Comparison of ENCODE assay signal across 13 cellular contexts in the genomic region with DNA sequence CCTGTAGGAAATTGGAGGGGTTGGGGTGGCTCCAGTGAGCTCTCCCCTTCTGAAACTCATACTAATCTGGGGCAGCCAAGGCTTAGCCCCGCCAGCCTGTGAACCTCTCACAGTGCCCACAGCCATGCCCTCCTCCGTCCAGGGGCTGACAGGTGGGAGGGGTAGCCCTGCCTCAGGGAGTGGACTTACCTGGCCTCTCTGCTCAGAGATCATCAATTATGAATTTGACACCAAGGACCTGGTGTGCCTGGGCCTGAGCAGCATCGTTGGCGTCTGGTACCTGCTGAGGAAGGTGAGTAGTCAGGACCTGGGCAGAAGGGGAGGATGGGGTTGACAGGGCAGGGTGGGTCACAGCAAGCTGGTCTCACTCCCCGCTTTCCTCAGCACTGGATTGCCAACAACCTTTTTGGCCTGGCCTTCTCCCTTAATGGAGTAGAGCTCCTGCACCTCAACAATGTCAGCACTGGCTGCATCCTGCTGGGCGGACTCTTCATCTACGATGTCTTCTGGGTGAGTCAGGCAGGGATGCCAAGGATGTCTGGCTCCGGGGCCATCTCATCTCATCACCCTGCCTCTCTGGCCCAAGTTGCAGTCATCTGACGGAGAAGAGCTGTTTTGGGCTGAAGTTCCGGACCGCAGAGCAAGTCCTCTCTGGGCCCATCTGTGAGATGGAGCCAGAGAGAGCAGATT. TPM values are rescaled to one million over a fixed set of nuclear protein-coding genes. Genes with fewer than 3 reads are reported as not detected.
DNase-seq lines count a peak whose midpoint lies in the region; ATAC-seq and TF ChIP-seq lines count a peak whose summit lies in the region.
"Had no signal": no experiment of that assay in that cellular context is flagged by ENCODE, and none has a peak within 500 bp of the region (broad histone marks: within the 10 kb centered on the region; RNA-seq: fewer than 3 reads in every experiment).

No MANE protein-coding gene starts in this region.

- H3K27me3 ChIP-seq in PC-3 (ENCODE audit: low read length) (no peaks in the 10 kb centered on the region), BE2C (no peaks in the 10 kb centered on the region), HAP-1 (ENCODE audit: low read depth) (no peaks in the 10 kb centered on the region)
- H3K27me3 ChIP-seq: foreskin keratinocyte, Peyer's patch had no signal

- TF ChIP-seq CTCF in PC-3 (conservative IDR thresholded peaks at IDR 0.05; ENCODE audit: low read depth, low read length): no peak
- TF ChIP-seq CTCF in BE2C (IDR thresholded peaks at IDR 0.05; ENCODE audit: low read depth, low read length): no peak

- H2AFZ ChIP-seq in PC-3 (ENCODE audit: low read length): no peak overlapping the region

- no TSS peak for BruUV-seq in PC-3 (replicated peaks; lab: Mats Ljungman, UMichigan)

- H3K36me3 ChIP-seq in PC-3 (ENCODE audit: low read depth, low read length) (peaks cover 53% of the 10 kb centered on the region), BE2C (peaks cover 77% of the 10 kb centered on the region), HAP-1 (replicated peaks) (peaks cover 57% of the 10 kb centered on the region)

- CTCF ChIA-PET in activated naive CD4-positive, alpha-beta T cell treated with anti-CD3 and anti-CD28 coated beads for 36 hours (lab: Charles Lee): interaction anchor here (1.3 to 3.3 kb wide), 4 partner anchors 11 to 63 kb away, joined by 5 to 18 read pairs (median 8); no protein-coding TSS in a partner anchor
- CTCF ChIA-PET in PC-3 (lab: Charles Lee): interaction anchor here (0.6 kb wide), 1 partner anchor 64 kb away, joined by 10 read pairs; no protein-coding TSS in a partner anchor

- ATAC-seq in PC-3: no peak
- no peak for ATAC-seq in effector memory CD8-positive, alpha-beta T cell (replicated peaks)
- no peak for ATAC-seq in stimulated activated memory B cell treated with anti-CD40 and anti-IgM and Interleukin-4, amounts not matched to agents 10 μg/mL and 1 μg/mL and 100 μg/mL, for 72 hours
- ATAC-seq: lower lobe of right lung had no signal

- in situ Hi-C loops in HAP-1 (cut with MboI; ENCODE audit: low sequenced_read_pairs): no loop called here

- no peaks in the 10 kb centered on the region for H3K9me3 Mint-ChIP-seq in activated naive CD4-positive, alpha-beta T cell treated with anti-CD3 and anti-CD28 coated beads for 36 hours
- H3K9me3 Mint-ChIP-seq in effector memory CD8-positive, alpha-beta T cell: no peaks in the 10 kb centered on the region
- H3K9me3 Mint-ChIP-seq in stimulated activated memory B cell treated with anti-CD40 and anti-IgM and Interleukin-4, amounts not matched to agents 10 μg/mL and 1 μg/mL and 100 μg/mL, for 72 hours: no peaks in the 10 kb centered on the region

- DNase-seq in activated naive CD4-positive, alpha-beta T cell treated with anti-CD3 and anti-CD28 coated beads for 36 hours: no peak
- DNase-seq in activated naive CD4-positive, alpha-beta T cell (lab: John Stamatoyannopoulos, UW): no peak
- no peak for DNase-seq in PC-3
- DNase-seq in effector memory CD8-positive, alpha-beta T cell: no peak
- no peak for DNase-seq in BE2C
- no peak for DNase-seq in HAP-1 (ENCODE audit: low spot score in 2 of 2)
- DNase-seq in DMS53 (lab: John Stamatoyannopoulos, UW): no peak
- DNase-seq: activated CD4-positive, alpha-beta T cell treated with anti-CD3 and anti-CD28 coated beads for 1 hour; lower lobe of right lung; NCI-H1436 treated with DMSO at 0.1 percent for 48 hours; Peyer's patch had no signal

- peak overlapping the region; percentile 85 for H3K4me2 ChIP-seq in PC-3 (ENCODE audit: low read length)

- H3K36me3 Mint-ChIP-seq in activated naive CD4-positive, alpha-beta T cell treated with anti-CD3 and anti-CD28 coated beads for 36 hours (ENCODE audit: low read depth): peaks cover 47% of the 10 kb centered on the region
- H3K36me3 Mint-ChIP-seq in effector memory CD8-positive, alpha-beta T cell (ENCODE audit: insufficient read depth): peaks cover 59% of the 10 kb centered on the region
- peaks cover 55% of the 10 kb centered on the region for H3K36me3 Mint-ChIP-seq in stimulated activated memory B cell treated with anti-CD40 and anti-IgM and Interleukin-4, amounts not matched to agents 10 μg/mL and 1 μg/mL and 100 μg/mL, for 72 hours

- H3K4me3 ChIP-seq in PC-3 (ENCODE audit: low read length): peak overlapping the region; percentile 72
- H3K4me3 ChIP-seq in BE2C (ENCODE audit: low read depth, low read length): no peak overlapping the region
- no peak overlapping the region for H3K4me3 ChIP-seq in HAP-1

- H3K9me3 ChIP-seq in PC-3 (ENCODE audit: low read length) (no peaks in the 10 kb centered on the region), BE2C (no peaks in the 10 kb centered on the region), HAP-1 (no peaks in the 10 kb centered on the region)
- H3K9me3 ChIP-seq: lower lobe of right lung, Peyer's patch had no signal

- H3K27ac ChIP-seq in PC-3 (ENCODE audit: low read length): no peak overlapping the region
- H3K27ac ChIP-seq: foreskin keratinocyte, lower lobe of right lung, Peyer's patch had no signal

- no peaks in the 10 kb centered on the region for H3K9me2 ChIP-seq in PC-3 (replicated peaks; ENCODE audit: low read length)

- no peaks in the 10 kb centered on the region for H3K27me3 Mint-ChIP-seq in activated naive CD4-positive, alpha-beta T cell treated with anti-CD3 and anti-CD28 coated beads for 36 hours (ENCODE audit: low read depth)
- no peaks in the 10 kb centered on the region for H3K27me3 Mint-ChIP-seq in effector memory CD8-positive, alpha-beta T cell
- no peaks in the 10 kb centered on the region for H3K27me3 Mint-ChIP-seq in stimulated activated memory B cell treated with anti-CD40 and anti-IgM and Interleukin-4, amounts not matched to agents 10 μg/mL and 1 μg/mL and 100 μg/mL, for 72 hours

- H3K9ac ChIP-seq in PC-3 (ENCODE audit: low read length): peak overlapping the region; percentile 97; the same call in 1 of the 2 replicates

- H3K79me2 ChIP-seq in PC-3 (ENCODE audit: low read length): peaks cover 33% of the 10 kb centered on the region

- POLR2A ChIA-PET in PC-3 (lab: Charles Lee; ENCODE audit: unreplicated experiment): interaction anchor here (0.5 kb wide), 1 partner anchor 62 kb away, joined by 3 read pairs; no protein-coding TSS in a partner anchor

- no peaks in the 10 kb centered on the region for H4K20me1 ChIP-seq in PC-3 (ENCODE audit: low read length)

- H3K4me3 Mint-ChIP-seq in activated naive CD4-positive, alpha-beta T cell treated with anti-CD3 and anti-CD28 coated beads for 36 hours: peak overlapping the region; percentile 92
- H3K4me3 Mint-ChIP-seq in effector memory CD8-positive, alpha-beta T cell: peak overlapping the region in 1 of 2 donors; percentile 89
- H3K4me3 Mint-ChIP-seq in stimulated activated memory B cell treated with anti-CD40 and anti-IgM and Interleukin-4, amounts not matched to agents 10 μg/mL and 1 μg/mL and 100 μg/mL, for 72 hours: peak overlapping the region; percentile 88

- intact Hi-C loops in activated naive CD4-positive, alpha-beta T cell treated with anti-CD3 and anti-CD28 coated beads for 36 hours (cut with micrococcal nuclease): no loop called here
- intact Hi-C loops in PC-3 (cut with micrococcal nuclease): no loop called here

- H3K4me1 ChIP-seq in PC-3 (ENCODE audit: insufficient read depth, low read length): peaks cover 18% of the 10 kb centered on the region
- no peaks in the 10 kb centered on the region for H3K4me1 ChIP-seq in BE2C
- no peaks in the 10 kb centered on the region for H3K4me1 ChIP-seq in HAP-1
- H3K4me1 ChIP-seq: foreskin keratinocyte had no signal

- H3F3A ChIP-seq in PC-3 (ENCODE audit: low read length, unreplicated experiment): no peaks in the 10 kb centered on the region

- H3K27ac Mint-ChIP-seq in activated naive CD4-positive, alpha-beta T cell treated with anti-CD3 and anti-CD28 coated beads for 36 hours: peak overlapping the region; percentile 71
- H3K27ac Mint-ChIP-seq in effector memory CD8-positive, alpha-beta T cell: peak overlapping the region; percentile 96 to 97
- H3K27ac Mint-ChIP-seq in stimulated activated memory B cell treated with anti-CD40 and anti-IgM and Interleukin-4, amounts not matched to agents 10 μg/mL and 1 μg/mL and 100 μg/mL, for 72 hours: no peak overlapping the region

- peaks cover 20% of the 10 kb centered on the region for H3K4me1 Mint-ChIP-seq in activated naive CD4-positive, alpha-beta T cell treated with anti-CD3 and anti-CD28 coated beads for 36 hours (ENCODE audit: low read depth)
- peaks cover 13 to 17% of the 10 kb centered on the region in 2 donors for H3K4me1 Mint-ChIP-seq in effector memory CD8-positive, alpha-beta T cell (ENCODE audit: low read depth in 2 of 2)
- H3K4me1 Mint-ChIP-seq in stimulated activated memory B cell treated with anti-CD40 and anti-IgM and Interleukin-4, amounts not matched to agents 10 μg/mL and 1 μg/mL and 100 μg/mL, for 72 hours: peaks cover 16% of the 10 kb centered on the region

RNA-seq across cellular contexts. Expression of a gene that starts 34.7 kb away (rescaled TPM):
- total RNA-seq in activated naive CD4-positive, alpha-beta T cell treated with anti-CD3 and anti-CD28 coated beads for 36 hours: 10 to 100 TPM; 67.3 to 69.4 TPM
- 99.5 and 125 TPM in 2 replicates for total RNA-seq in PC-3 (2014; rRNA removed)
- 295 TPM for polyA plus RNA-seq in BE2C (2012; ENCODE audit: insufficient read depth, insufficient read length, low read depth)

RNA-seq across cellular contexts. Expression of a gene that starts 56.1 kb away (rescaled TPM):
- 1 to 10 TPM; 1.8 to 2.4 TPM for total RNA-seq in activated naive CD4-positive, alpha-beta T cell treated with anti-CD3 and anti-CD28 coated beads for 36 hours
- 774 and 872 TPM in 2 replicates for total RNA-seq in PC-3 (2014; rRNA removed)
- 40.6 TPM for polyA plus RNA-seq in BE2C (2012; ENCODE audit: insufficient read depth, insufficient read length, low read depth)

Comparison
In these comparisons a context has a peak if more than half of its experiments do, and no peak if none do; other contexts are left out.
1. RNA of a gene that starts 56.1 kb away (total RNA-seq): 774 to 872 TPM in PC-3; 1.8 to 2.4 TPM in activated naive CD4-positive, alpha-beta T cell treated with anti-CD3 and anti-CD28 coated beads for 36 hours; every median in the first group is over 100 times any median in the second.